Comparison of ENCODE assay signal across 27 cellular contexts in genomic region chr4:106140601-106141000, GRCh38.
DNase-seq lines count a peak whose midpoint lies in the region; ATAC-seq, FAIRE-seq and TF ChIP-seq lines count a peak whose summit lies in the region.
"Had no signal": no experiment of that assay in that cellular context is flagged by ENCODE, and none has a peak within 500 bp of the region (broad histone marks: within the 10 kb centered on the region; RNA-seq: fewer than 3 reads in every experiment).

No MANE protein-coding gene starts in this region.

- H3K27me3 Mint-ChIP-seq in GM23338 (ENCODE audit: insufficient read depth, low read depth, poor library complexity) = no peaks in the 10 kb centered on the region
- H3K27me3 Mint-ChIP-seq in stimulated activated naive B cell treated with anti-CD40 and anti-IgM and Interleukin-4, amounts not matched to agents 10 μg/mL and 1 μg/mL and 100 μg/mL, for 72 hours = no peaks in the 10 kb centered on the region
- no peaks in the 10 kb centered on the region for H3K27me3 Mint-ChIP-seq in effector memory CD8-positive, alpha-beta T cell
- H3K27me3 Mint-ChIP-seq: activated CD8-positive, alpha-beta memory T cell treated with anti-CD3 and anti-CD28 coated beads, Interleukin-2, amount 10 ng/mL, durations not matched to agents 7 days and 5 days had no signal

- no peak overlapping the region for H3K27ac Mint-ChIP-seq in GM23338
- no peak overlapping the region for H3K27ac Mint-ChIP-seq in stimulated activated naive B cell treated with anti-CD40 and anti-IgM and Interleukin-4, amounts not matched to agents 10 μg/mL and 1 μg/mL and 100 μg/mL, for 72 hours
- no peak overlapping the region for H3K27ac Mint-ChIP-seq in effector memory CD8-positive, alpha-beta T cell
- H3K27ac Mint-ChIP-seq: activated CD8-positive, alpha-beta memory T cell treated with anti-CD3 and anti-CD28 coated beads, Interleukin-2, amount 10 ng/mL, durations not matched to agents 7 days and 5 days; activated T-cell treated with anti-CD3 and anti-CD28 coated beads, Interleukin-2, amount 50 U/mL, for 72 hours; CD14-positive monocyte; WTC11 had no signal

- FAIRE-seq in islet of Langerhans (lab: Jason Lieb, UNC) = peak; percentile 41
- FAIRE-seq: H1 had no signal

- peaks cover under 1% of the 10 kb centered on the region; the same call in 1 of the 2 replicates for H3K9me2 ChIP-seq in GM23338 (ENCODE audit: insufficient read depth)

- peaks cover 8% of the 10 kb centered on the region; the same call in 2 of the 3 replicates for H3K36me3 Mint-ChIP-seq in GM23338 (ENCODE audit: low read depth)
- peaks cover 15 to 25% of the 10 kb centered on the region in 2 donors for H3K36me3 Mint-ChIP-seq in stimulated activated naive B cell treated with anti-CD40 and anti-IgM and Interleukin-4, amounts not matched to agents 10 μg/mL and 1 μg/mL and 100 μg/mL, for 72 hours
- H3K36me3 Mint-ChIP-seq in effector memory CD8-positive, alpha-beta T cell (ENCODE audit: insufficient read depth) = peaks cover 3% of the 10 kb centered on the region
- H3K36me3 Mint-ChIP-seq: CD14-positive monocyte had no signal

- no peaks in the 10 kb centered on the region for H3F3A ChIP-seq in GM23338 (replicated peaks; ENCODE audit: low read depth)

- no peak overlapping the region for H2AFZ ChIP-seq in GM23338

- H3K4me3 Mint-ChIP-seq in GM23338 = no peak overlapping the region
- no peak overlapping the region for H3K4me3 Mint-ChIP-seq in stimulated activated naive B cell treated with anti-CD40 and anti-IgM and Interleukin-4, amounts not matched to agents 10 μg/mL and 1 μg/mL and 100 μg/mL, for 72 hours
- no peak overlapping the region for H3K4me3 Mint-ChIP-seq in effector memory CD8-positive, alpha-beta T cell
- H3K4me3 Mint-ChIP-seq: activated CD8-positive, alpha-beta memory T cell treated with anti-CD3 and anti-CD28 coated beads, Interleukin-2, amount 10 ng/mL, durations not matched to agents 7 days and 5 days; activated T-cell treated with anti-CD3 and anti-CD28 coated beads, Interleukin-2, amount 50 U/mL, for 72 hours; CD14-positive monocyte; WTC11 had no signal

- H3K4me1 Mint-ChIP-seq in GM23338 = peaks cover 12% of the 10 kb centered on the region
- no peaks in the 10 kb centered on the region for H3K4me1 Mint-ChIP-seq in stimulated activated naive B cell treated with anti-CD40 and anti-IgM and Interleukin-4, amounts not matched to agents 10 μg/mL and 1 μg/mL and 100 μg/mL, for 72 hours
- peaks cover 0 to 4% of the 10 kb centered on the region in 2 donors for H3K4me1 Mint-ChIP-seq in effector memory CD8-positive, alpha-beta T cell (ENCODE audit: low read depth in 2 of 2)
- H3K4me1 Mint-ChIP-seq: CD14-positive monocyte had no signal

- no peak overlapping the region for H3K4me3 ChIP-seq in GM23338
- H3K4me3 ChIP-seq: body of pancreas, sigmoid colon, suprapubic skin had no signal

- no peak for ATAC-seq in GM23338
- no peak for ATAC-seq in stimulated activated naive B cell treated with anti-CD40 and anti-IgM and Interleukin-4, amounts not matched to agents 10 μg/mL and 1 μg/mL and 100 μg/mL, for 72 hours (replicated peaks)
- ATAC-seq in effector memory CD8-positive, alpha-beta T cell (replicated peaks) = no peak
- no peak for ATAC-seq in GM18870 (IDR thresholded peaks at IDR 0.05; ENCODE audit: unreplicated experiment)
- ATAC-seq: activated CD8-positive, alpha-beta memory T cell treated with anti-CD3 and anti-CD28 coated beads, Interleukin-2, amount 10 ng/mL, durations not matched to agents 7 days and 5 days; activated T-cell treated with anti-CD3 and anti-CD28 coated beads, Interleukin-2, amount 50 U/mL, for 72 hours; body of pancreas; WTC11 had no signal

- no peak overlapping the region for H3K4me2 ChIP-seq in GM23338

- H3K27me3 ChIP-seq in GM23338 (ENCODE audit: insufficient read depth) = no peaks in the 10 kb centered on the region
- H3K27me3 ChIP-seq: body of pancreas, sigmoid colon, suprapubic skin had no signal

- no peaks in the 10 kb centered on the region for H3K36me3 ChIP-seq in GM23338 (ENCODE audit: insufficient read depth)
- H3K36me3 ChIP-seq: suprapubic skin had no signal

- peak; percentile 6 for DNase-seq in GM03348 (ENCODE audit: low spot score)
- DNase-seq in GM23338 (ENCODE audit: low spot score) = peak; percentile 8
- DNase-seq in RWPE1 (ENCODE audit: low spot score) = no peak
- no peak for DNase-seq in stimulated activated naive B cell treated with anti-CD40 and anti-IgM and Interleukin-4, amounts not matched to agents 10 μg/mL and 1 μg/mL and 100 μg/mL, for 72 hours
- no peak for DNase-seq in effector memory CD8-positive, alpha-beta T cell
- DNase-seq in HPDE6-E6E7 (ENCODE audit: extremely low spot score) = no peak
- DNase-seq: activated CD4-positive, alpha-beta T cell treated with anti-CD3 and anti-CD28 coated beads, Interleukin-2, amount 50 U/mL, for 1 hour; activated CD8-positive, alpha-beta memory T cell treated with anti-CD3 and anti-CD28 coated beads, Interleukin-2, amount 10 ng/mL, durations not matched to agents 7 days and 5 days; activated naive CD4-positive, alpha-beta T cell; activated T-cell treated with anti-CD3 and anti-CD28 coated beads, Interleukin-2, amount 50 U/mL, for 72 hours; body of pancreas; DMS79; GF-D8; MM.1S; NCI-H1417 treated with DMSO at 0.1 percent for 48 hours; NCI-H774; posterior cingulate gyrus; SHP77; sigmoid colon; stimulated activated naive CD4-positive, alpha-beta T cell had no signal

- no peaks in the 10 kb centered on the region for H3K4me1 ChIP-seq in GM23338 (ENCODE audit: insufficient read depth)
- H3K4me1 ChIP-seq: body of pancreas, sigmoid colon, suprapubic skin had no signal

- H4K20me1 ChIP-seq in GM23338 (replicated peaks; ENCODE audit: insufficient read depth) = no peaks in the 10 kb centered on the region

- peaks cover 1% of the 10 kb centered on the region; the same call in 1 of the 3 replicates for H3K9me3 Mint-ChIP-seq in GM23338
- no peaks in the 10 kb centered on the region for H3K9me3 Mint-ChIP-seq in stimulated activated naive B cell treated with anti-CD40 and anti-IgM and Interleukin-4, amounts not matched to agents 10 μg/mL and 1 μg/mL and 100 μg/mL, for 72 hours
- H3K9me3 Mint-ChIP-seq in effector memory CD8-positive, alpha-beta T cell = no peaks in the 10 kb centered on the region
- H3K9me3 Mint-ChIP-seq: activated T-cell treated with anti-CD3 and anti-CD28 coated beads, Interleukin-2, amount 50 U/mL, for 72 hours had no signal

- TF ChIP-seq CTCF in GM23338 (conservative IDR thresholded peaks at IDR 0.05; ENCODE audit: low read depth in 2 of 2) (no peak; a peak in 1 of 4 replicates), RWPE1 (conservative IDR thresholded peaks at IDR 0.05; ENCODE audit: low read depth) (0 out of 2 replicates have a peak, but pooled peaks have one; percentile 4)

- POLR2A ChIA-PET in RWPE1 (lab: Yijun Ruan, JAX; ENCODE audit: low non-redundant PET) = no interaction called here

- CTCF ChIA-PET in RWPE1 (lab: Yijun Ruan, JAX) = interaction anchor here (0.7 kb wide), 1 partner anchor 1050 kb away, joined by 4 read pairs; no protein-coding TSS in a partner anchor

- no peaks in the 10 kb centered on the region for H3K79me2 ChIP-seq in GM23338 (replicated peaks; ENCODE audit: insufficient read depth)

- no peak overlapping the region for H3K27ac ChIP-seq in GM23338 (ENCODE audit: low read depth)
- no peak overlapping the region for H3K27ac ChIP-seq in RWPE1
- H3K27ac ChIP-seq: body of pancreas, epithelial cell of prostate, sigmoid colon, suprapubic skin had no signal

TF ChIP-seq in GM23338, 12 proteins besides CTCF, POLR2A, EP300 and RAD21 (continues in another document):
- no peak for TF ChIP-seq STAT1 (IDR thresholded peaks at IDR 0.05; ENCODE audit: unreplicated experiment)
- TF ChIP-seq ZNF114 (CRISPR knock-in tag; IDR thresholded peaks at IDR 0.05) = no peak
- TF ChIP-seq CREB1 (CRISPR knock-in tag; IDR thresholded peaks at IDR 0.05; ENCODE audit: low read depth) = no peak
- no peak for TF ChIP-seq EZH2 (IDR thresholded peaks at IDR 0.05; ENCODE audit: low read depth, unreplicated experiment)
- TF ChIP-seq ETS1 (IDR thresholded peaks at IDR 0.05) = no peak
- no peak for TF ChIP-seq REST (IDR thresholded peaks at IDR 0.05; ENCODE audit: unreplicated experiment)
- no peak for TF ChIP-seq EZH2phosphoT487 (IDR thresholded peaks at IDR 0.05; ENCODE audit: unreplicated experiment)

Comparison
In these comparisons a context has a peak if more than half of its experiments do, and no peak if none do; other contexts are left out.
1. DNase-seq: peak in GM03348 (single experiment) and GM23338 (single experiment); none in RWPE1 (single experiment), stimulated activated naive B cell treated with anti-CD40 and anti-IgM and Interleukin-4, amounts not matched to agents 10 μg/mL and 1 μg/mL and 100 μg/mL, for 72 hours (single experiment), effector memory CD8-positive, alpha-beta T cell (0 of 3) and HPDE6-E6E7 (single experiment).